1 cellular context compared by ENCODE assay signal in the genomic region with DNA sequence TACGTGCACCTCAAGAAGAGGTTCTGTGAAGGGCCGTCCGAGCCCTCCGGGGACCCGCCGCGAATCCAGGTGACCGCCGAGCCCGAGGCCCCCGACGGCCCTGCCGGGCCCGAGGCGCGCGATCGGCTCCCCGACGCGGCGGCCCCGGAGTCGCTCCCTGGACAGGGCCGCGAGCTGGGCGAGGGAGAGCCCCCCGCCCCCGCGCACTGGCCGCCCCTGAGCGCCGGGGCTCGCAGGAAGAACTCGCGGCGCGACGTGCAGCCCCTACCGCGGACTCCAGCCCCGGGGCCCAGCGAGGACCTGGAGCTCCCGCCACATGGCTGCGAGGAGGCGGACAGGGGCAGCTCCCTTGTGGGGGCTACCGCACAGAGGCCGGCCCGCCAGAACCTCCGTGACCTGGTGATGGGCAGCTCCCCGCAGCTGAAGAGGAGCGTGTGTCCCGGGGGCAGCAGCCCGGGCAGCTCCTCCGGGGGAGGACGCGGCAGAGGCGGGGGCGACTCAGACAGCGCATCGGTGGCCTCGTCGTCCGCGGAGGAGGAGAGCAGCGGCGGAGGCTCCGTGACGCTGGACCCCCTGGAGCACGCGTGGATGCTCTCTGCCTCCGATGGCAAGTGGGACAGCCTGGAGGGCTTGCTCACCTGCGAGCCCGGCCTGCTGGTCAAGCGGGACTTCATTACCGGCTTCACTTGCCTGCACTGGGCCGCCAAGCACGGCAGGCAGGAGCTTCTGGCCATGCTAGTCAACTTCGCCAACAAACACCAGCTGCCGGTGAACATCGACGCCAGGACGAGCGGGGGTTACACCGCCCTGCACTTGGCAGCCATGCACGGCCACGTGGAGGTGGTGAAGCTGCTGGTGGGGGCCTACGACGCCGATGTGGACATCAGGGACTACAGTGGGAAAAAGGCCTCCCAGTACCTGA.
TF ChIP-seq lines count a peak whose summit lies in the region.

No MANE protein-coding gene starts in this region.

TF ChIP-seq in GM12878, 131 proteins besides CTCF, POLR2A, EP300 and RAD21:
- TF ChIP-seq WRNIP1 (IDR thresholded peaks at IDR 0.05; ENCODE audit: borderline replicate concordance, low read depth, low read length) (no peak), YBX1 (IDR thresholded peaks at IDR 0.05) (no peak), NFXL1 (IDR thresholded peaks at IDR 0.05; ENCODE audit: borderline replicate concordance) (no peak), CHD4 (IDR thresholded peaks at IDR 0.05) (no peak), ASH2L (IDR thresholded peaks at IDR 0.05; ENCODE audit: borderline replicate concordance, low read depth) (no peak), SMAD5 (IDR thresholded peaks at IDR 0.05; ENCODE audit: low read depth) (no peak), BHLHE40 (IDR thresholded peaks at IDR 0.05; ENCODE audit: borderline replicate concordance in 1 of 2, low read depth in 2 of 2, low read length in 1 of 2) (no peak), ZNF274 (IDR thresholded peaks at IDR 0.05; ENCODE audit: insufficient read depth, insufficient read length) (no peak), POLR2AphosphoS2 (IDR thresholded peaks at IDR 0.05; ENCODE audit: low read depth, low read length) (no peak)
- TF ChIP-seq, protein P1, sequence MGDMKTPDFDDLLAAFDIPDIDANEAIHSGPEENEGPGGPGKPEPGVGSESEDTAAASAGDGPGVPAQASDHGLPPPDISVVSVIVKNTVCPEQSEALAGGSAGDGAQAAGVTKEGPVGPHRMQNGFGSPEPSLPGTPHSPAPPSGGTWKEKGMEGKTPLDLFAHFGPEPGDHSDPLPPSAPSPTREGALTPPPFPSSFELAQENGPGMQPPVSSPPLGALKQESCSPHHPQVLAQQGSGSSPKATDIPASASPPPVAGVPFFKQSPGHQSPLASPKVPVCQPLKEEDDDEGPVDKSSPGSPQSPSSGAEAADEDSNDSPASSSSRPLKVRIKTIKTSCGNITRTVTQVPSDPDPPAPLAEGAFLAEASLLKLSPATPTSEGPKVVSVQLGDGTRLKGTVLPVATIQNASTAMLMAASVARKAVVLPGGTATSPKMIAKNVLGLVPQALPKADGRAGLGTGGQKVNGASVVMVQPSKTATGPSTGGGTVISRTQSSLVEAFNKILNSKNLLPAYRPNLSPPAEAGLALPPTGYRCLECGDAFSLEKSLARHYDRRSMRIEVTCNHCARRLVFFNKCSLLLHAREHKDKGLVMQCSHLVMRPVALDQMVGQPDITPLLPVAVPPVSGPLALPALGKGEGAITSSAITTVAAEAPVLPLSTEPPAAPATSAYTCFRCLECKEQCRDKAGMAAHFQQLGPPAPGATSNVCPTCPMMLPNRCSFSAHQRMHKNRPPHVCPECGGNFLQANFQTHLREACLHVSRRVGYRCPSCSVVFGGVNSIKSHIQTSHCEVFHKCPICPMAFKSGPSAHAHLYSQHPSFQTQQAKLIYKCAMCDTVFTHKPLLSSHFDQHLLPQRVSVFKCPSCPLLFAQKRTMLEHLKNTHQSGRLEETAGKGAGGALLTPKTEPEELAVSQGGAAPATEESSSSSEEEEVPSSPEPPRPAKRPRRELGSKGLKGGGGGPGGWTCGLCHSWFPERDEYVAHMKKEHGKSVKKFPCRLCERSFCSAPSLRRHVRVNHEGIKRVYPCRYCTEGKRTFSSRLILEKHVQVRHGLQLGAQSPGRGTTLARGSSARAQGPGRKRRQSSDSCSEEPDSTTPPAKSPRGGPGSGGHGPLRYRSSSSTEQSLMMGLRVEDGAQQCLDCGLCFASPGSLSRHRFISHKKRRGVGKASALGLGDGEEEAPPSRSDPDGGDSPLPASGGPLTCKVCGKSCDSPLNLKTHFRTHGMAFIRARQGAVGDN (IDR thresholded peaks at IDR 0.05) = 0 out of 2 replicates have a peak, but pooled peaks have one; percentile 33
- TF ChIP-seq, protein P2, sequence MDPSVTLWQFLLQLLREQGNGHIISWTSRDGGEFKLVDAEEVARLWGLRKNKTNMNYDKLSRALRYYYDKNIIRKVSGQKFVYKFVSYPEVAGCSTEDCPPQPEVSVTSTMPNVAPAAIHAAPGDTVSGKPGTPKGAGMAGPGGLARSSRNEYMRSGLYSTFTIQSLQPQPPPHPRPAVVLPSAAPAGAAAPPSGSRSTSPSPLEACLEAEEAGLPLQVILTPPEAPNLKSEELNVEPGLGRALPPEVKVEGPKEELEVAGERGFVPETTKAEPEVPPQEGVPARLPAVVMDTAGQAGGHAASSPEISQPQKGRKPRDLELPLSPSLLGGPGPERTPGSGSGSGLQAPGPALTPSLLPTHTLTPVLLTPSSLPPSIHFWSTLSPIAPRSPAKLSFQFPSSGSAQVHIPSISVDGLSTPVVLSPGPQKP (IDR thresholded peaks at IDR 0.05; ENCODE audit: low read depth, low read length) = no peak
- TF ChIP-seq, protein P3, sequence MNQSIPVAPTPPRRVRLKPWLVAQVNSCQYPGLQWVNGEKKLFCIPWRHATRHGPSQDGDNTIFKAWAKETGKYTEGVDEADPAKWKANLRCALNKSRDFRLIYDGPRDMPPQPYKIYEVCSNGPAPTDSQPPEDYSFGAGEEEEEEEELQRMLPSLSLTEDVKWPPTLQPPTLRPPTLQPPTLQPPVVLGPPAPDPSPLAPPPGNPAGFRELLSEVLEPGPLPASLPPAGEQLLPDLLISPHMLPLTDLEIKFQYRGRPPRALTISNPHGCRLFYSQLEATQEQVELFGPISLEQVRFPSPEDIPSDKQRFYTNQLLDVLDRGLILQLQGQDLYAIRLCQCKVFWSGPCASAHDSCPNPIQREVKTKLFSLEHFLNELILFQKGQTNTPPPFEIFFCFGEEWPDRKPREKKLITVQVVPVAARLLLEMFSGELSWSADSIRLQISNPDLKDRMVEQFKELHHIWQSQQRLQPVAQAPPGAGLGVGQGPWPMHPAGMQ (IDR thresholded peaks at IDR 0.05; ENCODE audit: borderline replicate concordance) = no peak
- TF ChIP-seq, protein P4, sequence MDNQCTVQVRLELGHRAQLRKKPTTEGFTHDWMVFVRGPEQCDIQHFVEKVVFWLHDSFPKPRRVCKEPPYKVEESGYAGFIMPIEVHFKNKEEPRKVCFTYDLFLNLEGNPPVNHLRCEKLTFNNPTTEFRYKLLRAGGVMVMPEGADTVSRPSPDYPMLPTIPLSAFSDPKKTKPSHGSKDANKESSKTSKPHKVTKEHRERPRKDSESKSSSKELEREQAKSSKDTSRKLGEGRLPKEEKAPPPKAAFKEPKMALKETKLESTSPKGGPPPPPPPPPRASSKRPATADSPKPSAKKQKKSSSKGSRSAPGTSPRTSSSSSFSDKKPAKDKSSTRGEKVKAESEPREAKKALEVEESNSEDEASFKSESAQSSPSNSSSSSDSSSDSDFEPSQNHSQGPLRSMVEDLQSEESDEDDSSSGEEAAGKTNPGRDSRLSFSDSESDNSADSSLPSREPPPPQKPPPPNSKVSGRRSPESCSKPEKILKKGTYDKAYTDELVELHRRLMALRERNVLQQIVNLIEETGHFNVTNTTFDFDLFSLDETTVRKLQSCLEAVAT (IDR thresholded peaks at IDR 0.05) = peak; percentile 78
TF ChIP-seq in GM12878: peak in this region for 2.
